10 cellular contexts compared by ENCODE assay signal in the genomic region with DNA sequence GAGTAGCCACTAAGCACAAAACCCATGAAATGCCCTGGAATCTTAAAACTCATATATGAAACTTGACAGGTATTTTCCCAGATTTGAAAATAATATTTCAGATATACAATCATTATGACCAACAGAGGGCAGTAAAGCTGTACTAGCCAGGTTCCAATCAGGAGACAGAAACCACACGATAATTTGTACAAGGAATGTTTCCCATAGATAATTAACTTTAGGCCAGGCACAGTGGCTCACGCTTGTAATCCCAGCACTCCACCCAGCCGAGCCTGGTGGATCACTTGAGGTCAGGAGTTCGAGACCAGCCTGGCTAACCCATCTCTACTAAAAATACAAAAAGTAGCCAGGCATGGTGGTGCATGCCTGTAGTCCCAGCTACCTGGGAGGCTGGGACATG. TPM values are rescaled to one million over a fixed set of nuclear protein-coding genes. Genes with fewer than 3 reads are reported as not detected.
DNase-seq lines count a peak whose midpoint lies in the region; ATAC-seq, FAIRE-seq and TF ChIP-seq lines count a peak whose summit lies in the region.
"Had no signal": no experiment of that assay in that cellular context is flagged by ENCODE, and none has a peak within 500 bp of the region (broad histone marks: within the 10 kb centered on the region; RNA-seq: fewer than 3 reads in every experiment).

No MANE protein-coding gene starts in this region.

- peaks cover 20% of the 10 kb centered on the region for H3K27me3 Mint-ChIP-seq in stimulated activated naive CD8-positive, alpha-beta T cell treated with anti-CD3 and anti-CD28 coated beads, Interleukin-15, amount 100 ng/mL, for 72 hours

- H3K9ac ChIP-seq in DND-41 (ENCODE audit: low read depth, low read length): no peak overlapping the region
- H3K9ac ChIP-seq in KMS-11: no peak overlapping the region
- H3K9ac ChIP-seq in HepG2 (ENCODE audit: insufficient read depth, low read depth, low read length): no peak overlapping the region

- no peak overlapping the region for H3K27ac Mint-ChIP-seq in stimulated activated naive CD8-positive, alpha-beta T cell treated with anti-CD3 and anti-CD28 coated beads, Interleukin-15, amount 100 ng/mL, for 72 hours
- H3K27ac Mint-ChIP-seq: activated naive CD8-positive, alpha-beta T cell had no signal

- intact Hi-C loops in HepG2 (cut with micrococcal nuclease; ENCODE audit: unreplicated experiment): loop anchor here (1.0 kb wide), 1 partner anchor 40 kb away; no protein-coding TSS in a partner anchor

- CTCF ChIA-PET in HepG2 (lab: Yijun Ruan, JAX; ENCODE audit: low intra/inter-chr PET ratio, low total read pairs): interaction anchor here (0.7 to 1.4 kb wide), 2 partner anchors 40 to 449 kb away, joined by 3 to 14 read pairs; no protein-coding TSS in a partner anchor

- no peak overlapping the region for H2AFZ ChIP-seq in DND-41 (ENCODE audit: low read depth, low read length)
- H2AFZ ChIP-seq in KMS-11 (ENCODE audit: low read depth): no peak overlapping the region
- H2AFZ ChIP-seq in HepG2 (ENCODE audit: low read length): no peak overlapping the region

- H3K36me3 ChIP-seq in DND-41 (ENCODE audit: insufficient read depth, low read length) (no peaks in the 10 kb centered on the region), KMS-11 (ENCODE audit: insufficient read depth) (no peaks in the 10 kb centered on the region), WERI-Rb-1 (no peaks in the 10 kb centered on the region), HepG2 (replicated peaks in 1 of 2; ENCODE audit: control insufficient read depth in 1 of 2, insufficient read depth in 2 of 2, low read length in 2 of 2) (no peaks in the 10 kb centered on the region), H7 (replicated peaks; ENCODE audit: control insufficient read depth, insufficient read depth, low read length) (no peaks in the 10 kb centered on the region; the same call in 1 of the 2 replicates)

- H3K27me3 ChIP-seq in DND-41 (ENCODE audit: insufficient read depth, low read length, poor library complexity) (peaks cover 3% of the 10 kb centered on the region), KMS-11 (ENCODE audit: insufficient read depth, low read depth) (peaks cover 5% of the 10 kb centered on the region), WERI-Rb-1 (ENCODE audit: insufficient read depth, low read depth, severe bottlenecking) (no peaks in the 10 kb centered on the region), HepG2 (ENCODE audit: control insufficient read depth in 1 of 2, insufficient read depth in 2 of 2, low read length in 2 of 2) (peaks cover 0 to 29% of the 10 kb centered on the region in 2 experiments; a peak in 2 of 5 replicates), H7 (ENCODE audit: control insufficient read depth, insufficient read depth, low read length) (no peaks in the 10 kb centered on the region)

- no peak for TF ChIP-seq RAD21 in HepG2 (CRISPR knock-in tag; IDR thresholded peaks at IDR 0.05)

- in situ Hi-C loops in HepG2 (cut with HindIII; ENCODE audit: extremely low pct_ligation_motif_present, low pct_unique_long_range_greater_than_20kb): no loop called here

- ATAC-seq in DND-41 (ENCODE audit: insufficient read depth, low read depth): no peak
- peak; percentile 64 for ATAC-seq in HepG2
- no peak for ATAC-seq in HG02852 (IDR thresholded peaks at IDR 0.05; ENCODE audit: unreplicated experiment)
- ATAC-seq in stimulated activated naive CD8-positive, alpha-beta T cell treated with anti-CD3 and anti-CD28 coated beads, Interleukin-15, amount 100 ng/mL, for 72 hours: no peak
- ATAC-seq: naive thymus-derived CD4-positive, alpha-beta T cell had no signal

- peaks cover 15% of the 10 kb centered on the region for H3K4me1 Mint-ChIP-seq in stimulated activated naive CD8-positive, alpha-beta T cell treated with anti-CD3 and anti-CD28 coated beads, Interleukin-15, amount 100 ng/mL, for 72 hours

- H3K4me1 ChIP-seq in DND-41 (ENCODE audit: insufficient read depth, low read length) (peaks cover 6% of the 10 kb centered on the region), KMS-11 (ENCODE audit: low read depth, poor library complexity, severe bottlenecking) (no peaks in the 10 kb centered on the region), HepG2 (ENCODE audit: insufficient read depth, low read length) (peaks cover 6% of the 10 kb centered on the region; the same call in 1 of the 2 replicates)

- POLR2A ChIA-PET in HepG2 (lab: Yijun Ruan, JAX): interaction anchor here (1.0 kb wide), 1 partner anchor 31 kb away, joined by 4 read pairs; a partner anchor contains a TSS

- DNase-seq in DND-41 (no peak), WERI-Rb-1 (no peak), HepG2 (ENCODE audit: low spot score) (peak; percentile 62), H7 (no peak)
- no peak for DNase-seq in stimulated activated naive CD8-positive, alpha-beta T cell treated with anti-CD3 and anti-CD28 coated beads, Interleukin-15, amount 100 ng/mL, for 72 hours
- no peak for DNase-seq in activated T-cell treated with anti-CD3 and anti-CD28 coated beads, Interleukin-2, amount 50 U/mL, for 1 hour

- whole genome bisulfite sequencing in HepG2 (ENCODE audit: low lambda C conversion rate): 0% methylated on average over 4 of the region's 4 CpGs

- TF ChIP-seq POLR2A in HepG2 (IDR thresholded peaks at IDR 0.05; ENCODE audit: insufficient read depth in 1 of 2, low read depth in 2 of 2, low read length in 2 of 2): no peak

- peak; percentile 60 for TF ChIP-seq CTCF in DND-41 (IDR thresholded peaks at IDR 0.05; ENCODE audit: borderline replicate concordance, extremely low read depth, low read length, poor library complexity, severe bottlenecking)
- TF ChIP-seq CTCF in KMS-11 (conservative IDR thresholded peaks at IDR 0.05; ENCODE audit: low read depth, low read length): peak; percentile 71
- 0 out of 2 replicates have a peak, but pooled peaks have one; percentile 5 for TF ChIP-seq CTCF in WERI-Rb-1 (IDR thresholded peaks at IDR 0.05; ENCODE audit: low read depth, low read length)
- TF ChIP-seq CTCF in HepG2 (CRISPR knock-in tag; IDR thresholded peaks at IDR 0.05): peak; percentile 24; the same call in 1 of the 2 replicates

- H3K9me3 ChIP-seq in DND-41 (ENCODE audit: insufficient read depth, low read length, severe bottlenecking) (peaks cover 3% of the 10 kb centered on the region), WERI-Rb-1 (ENCODE audit: severe bottlenecking) (no peaks in the 10 kb centered on the region), HepG2 (ENCODE audit: low read length) (peaks cover 4% of the 10 kb centered on the region)

- H3K4me2 ChIP-seq in DND-41 (ENCODE audit: insufficient read depth, low read length): no peak overlapping the region
- H3K4me2 ChIP-seq in KMS-11: no peak overlapping the region
- H3K4me2 ChIP-seq in HepG2 (ENCODE audit: low read depth, low read length): no peak overlapping the region

- H4K20me1 ChIP-seq in DND-41 (ENCODE audit: insufficient read depth, low read length) (no peaks in the 10 kb centered on the region), KMS-11 (ENCODE audit: insufficient read depth) (no peaks in the 10 kb centered on the region), HepG2 (ENCODE audit: insufficient read depth, low read length) (no peaks in the 10 kb centered on the region)

- H3K4me3 Mint-ChIP-seq in stimulated activated naive CD8-positive, alpha-beta T cell treated with anti-CD3 and anti-CD28 coated beads, Interleukin-15, amount 100 ng/mL, for 72 hours: no peak overlapping the region
- H3K4me3 Mint-ChIP-seq: activated naive CD8-positive, alpha-beta T cell; naive thymus-derived CD4-positive, alpha-beta T cell had no signal

- H3K9me3 Mint-ChIP-seq in stimulated activated naive CD8-positive, alpha-beta T cell treated with anti-CD3 and anti-CD28 coated beads, Interleukin-15, amount 100 ng/mL, for 72 hours: no peaks in the 10 kb centered on the region

- no peaks in the 10 kb centered on the region for H3K79me2 ChIP-seq in DND-41 (ENCODE audit: insufficient read depth, low read length)
- H3K79me2 ChIP-seq in KMS-11 (ENCODE audit: insufficient read depth, low read depth): no peaks in the 10 kb centered on the region
- no peaks in the 10 kb centered on the region for H3K79me2 ChIP-seq in HepG2 (ENCODE audit: insufficient read depth, low read length)

- H3K27ac ChIP-seq in DND-41 (ENCODE audit: low read length): no peak overlapping the region
- no peak overlapping the region for H3K27ac ChIP-seq in KMS-11
- no peak overlapping the region for H3K27ac ChIP-seq in WERI-Rb-1
- H3K27ac ChIP-seq in HepG2 (ENCODE audit: extremely low read length, insufficient read depth, low read length): no peak overlapping the region

- BruUV-seq in HepG2 (replicated peaks; lab: Mats Ljungman, UMichigan): no TSS peak

- TF ChIP-seq EP300 in HepG2 (IDR thresholded peaks at IDR 0.05; ENCODE audit: low read depth in 2 of 2, low read length in 2 of 2) (no peak), HepG2 (CRISPR knock-in tag; IDR thresholded peaks at IDR 0.05; ENCODE audit: borderline replicate concordance) (no peak)

- peak; percentile 60 for FAIRE-seq in HepG2 (lab: Jason Lieb, UNC)

- H3K4me3 ChIP-seq in DND-41 (ENCODE audit: low read depth in 1 of 2, low read length in 2 of 2): no peak overlapping the region
- H3K4me3 ChIP-seq in KMS-11 (IDR thresholded peaks at IDR 0.05; ENCODE audit: insufficient read depth, low read depth, low read length): no peak overlapping the region
- no peak overlapping the region for H3K4me3 ChIP-seq in WERI-Rb-1 (ENCODE audit: low read depth, low read length)
- no peak overlapping the region for H3K4me3 ChIP-seq in HepG2 (replicated peaks in 1 of 3; ENCODE audit: insufficient read depth in 1 of 3, low read depth in 2 of 3, low read length in 3 of 3)
- H3K4me3 ChIP-seq in H7 (ENCODE audit: insufficient read depth, low read depth, low read length): no peak overlapping the region

RNA-seq across cellular contexts. Expression of a gene that starts 31.0 kb away (rescaled TPM):
- total RNA-seq in HepG2 (2016; rRNA removed; fragmentation: Illumina TruSeq; extraction: Trizol): 37.0 and 47.3 TPM in 2 replicates
- 4.7 and 6.0 TPM in 2 replicates for total RNA-seq in HepG2 (2016; cell fraction: cytosol; rRNA removed; fragmentation: Illumina TruSeq; extraction: Trizol; ENCODE audit: low read depth)
- 35.2 and 42.6 TPM in 2 replicates for total RNA-seq in HepG2 (2016; cell fraction: insoluble cytoplasmic fraction; rRNA removed; fragmentation: Illumina TruSeq; extraction: Trizol)
- total RNA-seq in HepG2 (2016; cell fraction: membrane; rRNA removed; fragmentation: Illumina TruSeq; extraction: Trizol): 10.8 and 12.6 TPM in 2 replicates
- total RNA-seq in HepG2 (2016; cell fraction: nucleus; rRNA removed; fragmentation: Illumina TruSeq; extraction: Trizol): 18.9 and 20.1 TPM in 2 replicates
- 26.0 and 27.1 TPM in 2 replicates for polyA plus RNA-seq in HepG2 (2011; rRNA removed)
- 19.1 and 22.8 TPM in 2 replicates for polyA plus RNA-seq in HepG2 (2011; cell fraction: cytosol; rRNA removed)
- polyA plus RNA-seq in HepG2 (2011; cell fraction: nucleus; rRNA removed): 33.3 and 38.5 TPM in 2 replicates
- polyA plus RNA-seq in HepG2 (2012): 42.2 and 43.6 TPM in 2 replicates
- 2.7 and 3.1 TPM in 2 replicates for polyA plus RNA-seq in HepG2 (2016; cell fraction: cytosol; fragmentation: Illumina TruSeq; extraction: Trizol; ENCODE audit: low read depth)
- polyA plus RNA-seq in HepG2 (2016; cell fraction: insoluble cytoplasmic fraction; fragmentation: Illumina TruSeq; extraction: Trizol; ENCODE audit: low read depth): 47.8 and 54.9 TPM in 2 replicates
- 6.4 and 6.9 TPM in 2 replicates for polyA plus RNA-seq in HepG2 (2016; cell fraction: membrane; fragmentation: Illumina TruSeq; extraction: Trizol; ENCODE audit: low read depth)
- polyA plus RNA-seq in HepG2 (2016; cell fraction: nucleus; fragmentation: Illumina TruSeq; extraction: Trizol; ENCODE audit: insufficient read depth, low read depth): 27.0 and 28.5 TPM in 2 replicates
- polyA minus RNA-seq in HepG2 (2011; rRNA and poly(A)+ RNA removed; ENCODE audit: low replicate concordance): 32.1 and 35.9 TPM in 2 replicates
- 22.8 and 23.4 TPM in 2 replicates for polyA minus RNA-seq in HepG2 (2011; cell fraction: cytosol; rRNA and poly(A)+ RNA removed)
- 31.8 and 46.1 TPM in 2 replicates for polyA minus RNA-seq in HepG2 (2011; cell fraction: nucleus; rRNA and poly(A)+ RNA removed)
- total RNA-seq in H7 (2014; rRNA removed; shearing (Covaris generic)): 22.7 and 35.3 TPM in 2 replicates

Comparison
In these comparisons a context has a peak if more than half of its experiments do, and no peak if none do; other contexts are left out.
1. CTCF ChIP-seq: peak in every context shown above with its lines; median percentile 71 in KMS-11; 60 in DND-41; 24 in HepG2; 5 in WERI-Rb-1.